ENCODE assay signal across 14 cellular contexts in genomic region chr2:64250751-64251405, GRCh38.
"Had no signal": no experiment of that assay in that cellular context is flagged by ENCODE, and none has a peak within 500 bp of the region (broad histone marks: within the 10 kb centered on the region; RNA-seq: fewer than 3 reads in every experiment).

No MANE protein-coding gene starts in this region.

- DNase-seq: activated CD4-positive, alpha-beta T cell treated with anti-CD3 and anti-CD28 coated beads, Interleukin-2, amount 50 U/mL, for 1 hour; activated CD8-positive, alpha-beta memory T cell treated with anti-CD3 and anti-CD28 coated beads for 24 hours; activated naive CD8-positive, alpha-beta T cell treated with anti-CD3 and anti-CD28 coated beads for 36 hours; left cardiac atrium; lower lobe of right lung; midbrain; retina; uterus had no signal

- H3K9me3 Mint-ChIP-seq: activated naive CD8-positive, alpha-beta T cell treated with anti-CD3 and anti-CD28 coated beads for 36 hours; stimulated activated effector memory CD8-positive, alpha-beta T cell treated with anti-CD3 and anti-CD28 coated beads, Interleukin-12 subunit alpha, Interleukin-12 subunit beta, amount 100 ng/mL, for 72 hours had no signal

- H3K36me3 Mint-ChIP-seq: activated naive CD8-positive, alpha-beta T cell treated with anti-CD3 and anti-CD28 coated beads for 36 hours; stimulated activated effector memory CD8-positive, alpha-beta T cell treated with anti-CD3 and anti-CD28 coated beads, Interleukin-12 subunit alpha, Interleukin-12 subunit beta, amount 100 ng/mL, for 72 hours had no signal

- H3K36me3 ChIP-seq: esophagus muscularis mucosa, lower lobe of right lung, tibial nerve, uterus had no signal

- H3K4me3 Mint-ChIP-seq: activated naive CD8-positive, alpha-beta T cell treated with anti-CD3 and anti-CD28 coated beads for 36 hours; brain; stimulated activated effector memory CD8-positive, alpha-beta T cell treated with anti-CD3 and anti-CD28 coated beads, Interleukin-12 subunit alpha, Interleukin-12 subunit beta, amount 100 ng/mL, for 72 hours had no signal

- ATAC-seq: left cardiac atrium; lower lobe of right lung; stimulated activated effector memory CD8-positive, alpha-beta T cell treated with anti-CD3 and anti-CD28 coated beads, Interleukin-12 subunit alpha, Interleukin-12 subunit beta, amount 100 ng/mL, for 72 hours had no signal

- H2AFZ ChIP-seq: hepatocyte had no signal

- H3K4me3 ChIP-seq: esophagus muscularis mucosa, hepatocyte, lower lobe of right lung, tibial nerve, uterus had no signal

- H3K27me3 Mint-ChIP-seq: activated naive CD8-positive, alpha-beta T cell treated with anti-CD3 and anti-CD28 coated beads for 36 hours had no signal

- H3K4me2 ChIP-seq: hepatocyte had no signal

- H3K79me2 ChIP-seq: hepatocyte had no signal

- FAIRE-seq: endometrium had no signal

- H3K27ac ChIP-seq: esophagus muscularis mucosa, hepatocyte, lower lobe of right lung, tibial nerve, uterus had no signal

- H3K27ac Mint-ChIP-seq: activated naive CD8-positive, alpha-beta T cell treated with anti-CD3 and anti-CD28 coated beads for 36 hours; stimulated activated effector memory CD8-positive, alpha-beta T cell treated with anti-CD3 and anti-CD28 coated beads, Interleukin-12 subunit alpha, Interleukin-12 subunit beta, amount 100 ng/mL, for 72 hours had no signal

- H3K27me3 ChIP-seq: esophagus muscularis mucosa, hepatocyte, tibial nerve, uterus had no signal

- H3K4me1 Mint-ChIP-seq: stimulated activated effector memory CD8-positive, alpha-beta T cell treated with anti-CD3 and anti-CD28 coated beads, Interleukin-12 subunit alpha, Interleukin-12 subunit beta, amount 100 ng/mL, for 72 hours had no signal

- H3K4me1 ChIP-seq: lower lobe of right lung, tibial nerve, uterus had no signal

- H3K9me3 ChIP-seq: esophagus muscularis mucosa, lower lobe of right lung, tibial nerve, uterus had no signal
